8 cellular contexts compared by ENCODE assay signal in genomic region chr20:59939879-59940128, GRCh38. TPM values are rescaled to one million over a fixed set of nuclear protein-coding genes. Genes with fewer than 3 reads are reported as not detected.
DNase-seq lines count a peak whose midpoint lies in the region; ATAC-seq and TF ChIP-seq lines count a peak whose summit lies in the region.

No MANE protein-coding gene starts in this region.

- H3K27ac Mint-ChIP-seq in IgD-negative memory B cell: peak overlapping the region; percentile 23 to 99 (median 90)

- TF ChIP-seq CTCF in colonic mucosa (IDR thresholded peaks at IDR 0.05): no peak

- H3K4me3 ChIP-seq in colonic mucosa (peak overlapping the region; percentile 73), mucosa of stomach (ENCODE audit: low read length) (peak overlapping the region; percentile 62)

- no peaks in the 10 kb centered on the region for H3K27me3 Mint-ChIP-seq in IgD-negative memory B cell

- H3K36me3 ChIP-seq in colonic mucosa (no peaks in the 10 kb centered on the region), mucosa of stomach (ENCODE audit: control insufficient read depth, insufficient read depth, low read length) (no peaks in the 10 kb centered on the region)

- DNase-seq in GM03348 (ENCODE audit: low spot score) (peak; percentile 50), colonic mucosa (no peak), glomerular visceral epithelial cell (ENCODE audit: extremely low spot score) (no peak), NCI-H1105 (lab: John Stamatoyannopoulos, UW) (no peak)
- no peak for DNase-seq in effector CD8-positive, alpha-beta T cell (lab: John Stamatoyannopoulos, UW)

- intact Hi-C loops in colonic mucosa (cut with DNase I): no loop called here

- peak; percentile 39 for ATAC-seq in GM21723 (IDR thresholded peaks at IDR 0.05; ENCODE audit: unreplicated experiment)

- H3K27ac ChIP-seq in colonic mucosa: peak overlapping the region; percentile 98

- H3K27me3 ChIP-seq in colonic mucosa (no peaks in the 10 kb centered on the region), mucosa of stomach (ENCODE audit: control insufficient read depth, insufficient read depth, low read length) (no peaks in the 10 kb centered on the region)

- H3K9ac ChIP-seq in colonic mucosa (ENCODE audit: low read depth in 2 of 2, low read length in 2 of 2): peak overlapping the region; percentile 86 to 92
- H3K9ac ChIP-seq in mucosa of stomach (ENCODE audit: low read length): peak overlapping the region; percentile 91

- H3K4me3 Mint-ChIP-seq in IgD-negative memory B cell: peak overlapping the region; percentile 97 to 99 (median 99)

- peaks cover 22 to 41% (median 34%) of the 10 kb centered on the region in 3 donors for H3K4me1 Mint-ChIP-seq in IgD-negative memory B cell

- peaks cover 5% of the 10 kb centered on the region for H3K36me3 Mint-ChIP-seq in IgD-negative memory B cell

- H3K4me1 ChIP-seq in colonic mucosa (peaks cover 8% of the 10 kb centered on the region), mucosa of stomach (ENCODE audit: control insufficient read depth, insufficient read depth, low read length) (peaks cover 14% of the 10 kb centered on the region)

- H3K9me3 Mint-ChIP-seq in IgD-negative memory B cell: no peaks in the 10 kb centered on the region

- H3K9me3 ChIP-seq in colonic mucosa (no peaks in the 10 kb centered on the region), mucosa of stomach (ENCODE audit: control insufficient read depth, low read length) (no peaks in the 10 kb centered on the region)

RNA-seq across cellular contexts. Expression of gene PPP1R3D, which starts 0.3 kb away (rescaled TPM):
- 1.8 TPM for polyA plus RNA-seq in IgD-negative memory B cell
- 1 to 10 TPM; 6.3 to 9.2 TPM for total RNA-seq in colonic mucosa

RNA-seq across cellular contexts. Expression of gene FAM217B, which starts 0.4 kb away (rescaled TPM):
- 24.9 TPM for polyA plus RNA-seq in IgD-negative memory B cell
- total RNA-seq in colonic mucosa: 10 to 100 TPM in 1 of 2 donors, 1 to 10 TPM in 1; 5.5 to 11.2 TPM

RNA-seq across cellular contexts. Expression of gene SYCP2, which starts 6.4 kb away (rescaled TPM):
- 0.56 TPM for polyA plus RNA-seq in IgD-negative memory B cell
- total RNA-seq in colonic mucosa: 1 to 10 TPM in 1 of 2 donors, under 1 TPM in 1; 0.74 to 1.1 TPM

RNA-seq across cellular contexts. Expression of gene CDH26, which starts 18.4 kb away (rescaled TPM):
- polyA plus RNA-seq in IgD-negative memory B cell: not detected
- total RNA-seq in colonic mucosa: under 1 TPM; 0.27 to 0.45 TPM
